ENCODE assay signal across 9 cellular contexts in genomic region chr1:44924835-44925464, GRCh38.
DNase-seq lines count a peak whose midpoint lies in the region; ATAC-seq and TF ChIP-seq lines count a peak whose summit lies in the region.
"Had no signal": no experiment of that assay in that cellular context is flagged by ENCODE, and none has a peak within 500 bp of the region (broad histone marks: within the 10 kb centered on the region; RNA-seq: fewer than 3 reads in every experiment).

No MANE protein-coding gene starts in this region.

- H3K27me3 ChIP-seq in cardiac muscle cell (no peaks in the 10 kb centered on the region), right cardiac atrium (ENCODE audit: control insufficient read depth, insufficient read depth) (no peaks in the 10 kb centered on the region), upper lobe of right lung (no peaks in the 10 kb centered on the region)

- H3K4me3 ChIP-seq in cardiac muscle cell (no peak overlapping the region), right cardiac atrium (ENCODE audit: low read length) (no peak overlapping the region), fibroblast of mammary gland (ENCODE audit: control insufficient read depth, low read depth, low read length) (no peak overlapping the region), upper lobe of right lung (no peak overlapping the region)

- DNase-seq in cardiac muscle cell (ENCODE audit: low read depth in 1 of 2, low spot score in 1 of 2) (peak in 1 of 2 donors; percentile 79), right cardiac atrium (no peak), RPMI7951 (ENCODE audit: low read depth) (peak; percentile 85), fibroblast of mammary gland (ENCODE audit: low read depth) (peak; percentile 89), upper lobe of right lung (no peak), NCI-H510A (lab: John Stamatoyannopoulos, UW) (no peak), natural killer cell (no peak)
- DNase-seq: left cardiac atrium had no signal

- H3K27ac Mint-ChIP-seq in natural killer cell = no peak overlapping the region

- no peak overlapping the region for H3K4me3 Mint-ChIP-seq in natural killer cell

- no peaks in the 10 kb centered on the region for H3K4me1 ChIP-seq in cardiac muscle cell (ENCODE audit: low read depth)
- H3K4me1 ChIP-seq in right cardiac atrium (ENCODE audit: control insufficient read depth, insufficient read depth, low read length) = no peaks in the 10 kb centered on the region
- no peaks in the 10 kb centered on the region for H3K4me1 ChIP-seq in upper lobe of right lung

- H3K36me3 Mint-ChIP-seq in natural killer cell = peaks cover 7% of the 10 kb centered on the region

- peak; percentile 55 for TF ChIP-seq CTCF in cardiac muscle cell (IDR thresholded peaks at IDR 0.05; ENCODE audit: low read depth, low read length)
- peak; percentile 48 for TF ChIP-seq CTCF in fibroblast of mammary gland (conservative IDR thresholded peaks at IDR 0.05; ENCODE audit: control insufficient read depth, insufficient read depth, low read depth, low read length)
- peak; percentile 28 for TF ChIP-seq CTCF in upper lobe of right lung (IDR thresholded peaks at IDR 0.05)
- no peak for TF ChIP-seq CTCF in natural killer cell (IDR thresholded peaks at IDR 0.05)

- H3K27ac ChIP-seq in cardiac muscle cell (no peak overlapping the region), right cardiac atrium (ENCODE audit: low read length) (no peak overlapping the region), upper lobe of right lung (no peak overlapping the region)

- no peaks in the 10 kb centered on the region for H3K9me3 ChIP-seq in cardiac muscle cell (ENCODE audit: low read depth)
- no peaks in the 10 kb centered on the region for H3K9me3 ChIP-seq in right cardiac atrium (ENCODE audit: control insufficient read depth, low read length)
- H3K9me3 ChIP-seq in upper lobe of right lung = no peaks in the 10 kb centered on the region

- no peaks in the 10 kb centered on the region for H3K9me3 Mint-ChIP-seq in natural killer cell

- WGBS in right cardiac atrium = 62% methylated on average over 6 of the region's 6 CpGs

- no peaks in the 10 kb centered on the region for H3K4me1 Mint-ChIP-seq in natural killer cell

- H3K27me3 Mint-ChIP-seq in natural killer cell (ENCODE audit: low read depth in 2 of 2) = no peaks in the 10 kb centered on the region

- intact Hi-C loops in right cardiac atrium (cut with DNase I) (no loop called here), upper lobe of right lung (cut with DNase I) (no loop called here), natural killer cell (cut with micrococcal nuclease) (no loop called here)

- H3K36me3 ChIP-seq in cardiac muscle cell = no peaks in the 10 kb centered on the region
- peaks cover 4% of the 10 kb centered on the region for H3K36me3 ChIP-seq in upper lobe of right lung

- ATAC-seq in right cardiac atrium (no peak), upper lobe of right lung (no peak), GM21529 (IDR thresholded peaks at IDR 0.05; ENCODE audit: unreplicated experiment) (no peak), natural killer cell (no peak)

Comparison
In these comparisons a context has a peak if more than half of its experiments do, and no peak if none do; other contexts are left out.
1. DNase-seq: peak in RPMI7951 (single experiment) and fibroblast of mammary gland (single experiment); none in right cardiac atrium (0 of 3), upper lobe of right lung (single experiment), NCI-H510A (single experiment) and natural killer cell (single experiment).